Comparison of ENCODE assay signal across 15 cellular contexts in genomic region chr11:36037031-36037430, GRCh38.
DNase-seq lines count a peak whose midpoint lies in the region; ATAC-seq and TF ChIP-seq lines count a peak whose summit lies in the region.
"Had no signal": no experiment of that assay in that cellular context is flagged by ENCODE, and none has a peak within 500 bp of the region (broad histone marks: within the 10 kb centered on the region; RNA-seq: fewer than 3 reads in every experiment).

No MANE protein-coding gene starts in this region.

- peaks cover 36% of the 10 kb centered on the region for H3K4me1 ChIP-seq in SJCRH30

- no peaks in the 10 kb centered on the region for H3K4me1 Mint-ChIP-seq in natural killer cell treated with Interleukin-12 subunit alpha and Interleukin-12 subunit beta and Interleukin-15 and Interleukin-18, amount 100 ng/mL, for 72 hours (ENCODE audit: low read depth in 2 of 2)
- H3K4me1 Mint-ChIP-seq: activated naive CD8-positive, alpha-beta T cell treated with anti-CD3 and anti-CD28 coated beads for 36 hours had no signal

- H3K4me3 ChIP-seq in LNCaP clone FGC (ENCODE audit: low read depth, low read length) (no peak overlapping the region), cardiac fibroblast (replicated peaks in 1 of 2; ENCODE audit: low read depth in 2 of 2, low read length in 2 of 2) (no peak overlapping the region), SJCRH30 (no peak overlapping the region)

- no peak overlapping the region for H3K27ac ChIP-seq in SJCRH30
- H3K27ac ChIP-seq: WERI-Rb-1 had no signal

- no peaks in the 10 kb centered on the region for H3K36me3 Mint-ChIP-seq in natural killer cell treated with Interleukin-12 subunit alpha and Interleukin-12 subunit beta and Interleukin-15 and Interleukin-18, amount 100 ng/mL, for 72 hours
- H3K36me3 Mint-ChIP-seq: activated naive CD8-positive, alpha-beta T cell treated with anti-CD3 and anti-CD28 coated beads for 36 hours had no signal

- H3K27me3 Mint-ChIP-seq in natural killer cell treated with Interleukin-12 subunit alpha and Interleukin-12 subunit beta and Interleukin-15 and Interleukin-18, amount 100 ng/mL, for 72 hours, result peaks cover 7 to 16% of the 10 kb centered on the region in 2 donors
- H3K27me3 Mint-ChIP-seq: dendritic cell treated with granulocyte-macrophage colony-stimulating factor and Interleukin-4, amounts not matched to agents 40 ng/mL and 50 ng/mL, for 4 days had no signal

- H3K27me3 ChIP-seq in SJCRH30, result no peaks in the 10 kb centered on the region

- in situ Hi-C loops in ACHN (cut with HindIII; ENCODE audit: low pct_ligation_motif_present, low pct_unique_long_range_greater_than_20kb, low sequenced_read_pairs), result no loop called here

- DNase-seq in ACHN (peak; percentile 77), LNCaP clone FGC (ENCODE audit: low read depth) (peak; percentile 75), cardiac fibroblast (ENCODE audit: low read depth in 2 of 2) (peak; percentile 69 to 70), left kidney (ENCODE audit: low read depth, low spot score) (peak; percentile 49), SJCRH30 (no peak), NCI-H1694 treated with DMSO at 0.1 percent for 48 hours (lab: John Stamatoyannopoulos, UW) (no peak)
- DNase-seq in activated CD4-positive, alpha-beta T cell treated with anti-CD3 and anti-CD28 coated beads, Interleukin-2, amount 50 U/mL, for 48 hours, result no peak
- DNase-seq in natural killer cell treated with Interleukin-12 subunit alpha and Interleukin-12 subunit beta and Interleukin-15 and Interleukin-18, amount 100 ng/mL, for 72 hours (ENCODE audit: low spot score), result no peak
- DNase-seq: activated naive CD8-positive, alpha-beta T cell treated with anti-CD3 and anti-CD28 coated beads for 36 hours; COR-L47; NCI-H1436; nephron progenitor cell; stimulated activated CD4-positive, alpha-beta T cell treated with anti-CD3 and anti-CD28 coated beads, Interleukin-12 subunit alpha, Interleukin-12 subunit beta, amount 100 ng/mL, for 4 hours; WERI-Rb-1 had no signal

- H3K9me3 ChIP-seq in SJCRH30 (replicated peaks), result no peaks in the 10 kb centered on the region

- TF ChIP-seq CTCF in LNCaP clone FGC (IDR thresholded peaks at IDR 0.05; ENCODE audit: control insufficient read depth, extremely low read depth, insufficient read depth) (no peak), cardiac fibroblast (IDR thresholded peaks at IDR 0.05; ENCODE audit: low read depth, low read length) (no peak)

- no peaks in the 10 kb centered on the region for H3K9me3 Mint-ChIP-seq in natural killer cell treated with Interleukin-12 subunit alpha and Interleukin-12 subunit beta and Interleukin-15 and Interleukin-18, amount 100 ng/mL, for 72 hours
- H3K9me3 Mint-ChIP-seq: activated naive CD8-positive, alpha-beta T cell treated with anti-CD3 and anti-CD28 coated beads for 36 hours; dendritic cell treated with granulocyte-macrophage colony-stimulating factor and Interleukin-4, amounts not matched to agents 40 ng/mL and 50 ng/mL, for 4 days had no signal

- no peak overlapping the region for H3K27ac Mint-ChIP-seq in natural killer cell treated with Interleukin-12 subunit alpha and Interleukin-12 subunit beta and Interleukin-15 and Interleukin-18, amount 100 ng/mL, for 72 hours
- H3K27ac Mint-ChIP-seq: activated naive CD8-positive, alpha-beta T cell treated with anti-CD3 and anti-CD28 coated beads for 36 hours; dendritic cell treated with granulocyte-macrophage colony-stimulating factor and Interleukin-4, amounts not matched to agents 40 ng/mL and 50 ng/mL, for 4 days; nephron progenitor cell had no signal

- H3K4me3 Mint-ChIP-seq in natural killer cell treated with Interleukin-12 subunit alpha and Interleukin-12 subunit beta and Interleukin-15 and Interleukin-18, amount 100 ng/mL, for 72 hours, result no peak overlapping the region
- H3K4me3 Mint-ChIP-seq: activated naive CD8-positive, alpha-beta T cell treated with anti-CD3 and anti-CD28 coated beads for 36 hours; dendritic cell treated with granulocyte-macrophage colony-stimulating factor and Interleukin-4, amounts not matched to agents 40 ng/mL and 50 ng/mL, for 4 days; nephron progenitor cell had no signal

- ATAC-seq in natural killer cell treated with Interleukin-12 subunit alpha and Interleukin-12 subunit beta and Interleukin-15 and Interleukin-18, amount 100 ng/mL, for 72 hours, result no peak

- H3K36me3 ChIP-seq in SJCRH30, result peaks cover 20% of the 10 kb centered on the region

Comparison
In these comparisons a context has a peak if more than half of its experiments do, and no peak if none do; other contexts are left out.
1. DNase-seq: peak in ACHN (single experiment), LNCaP clone FGC (single experiment), cardiac fibroblast (2 of 2) and left kidney (single experiment); none in SJCRH30 (0 of 2), activated CD4-positive, alpha-beta T cell treated with anti-CD3 and anti-CD28 coated beads, Interleukin-2, amount 50 U/mL, for 48 hours (0 of 2), NCI-H1694 treated with DMSO at 0.1 percent for 48 hours (single experiment) and natural killer cell treated with Interleukin-12 subunit alpha and Interleukin-12 subunit beta and Interleukin-15 and Interleukin-18, amount 100 ng/mL, for 72 hours (single experiment).